In genomic region chr4:83889802-83890201, GRCh38 we compare ENCODE assay signal across 19 cellular contexts.
DNase-seq lines count a peak whose midpoint lies in the region; ATAC-seq and TF ChIP-seq lines count a peak whose summit lies in the region.
"Had no signal": no experiment of that assay in that cellular context is flagged by ENCODE, and none has a peak within 500 bp of the region (broad histone marks: within the 10 kb centered on the region; RNA-seq: fewer than 3 reads in every experiment).

No MANE protein-coding gene starts in this region.

- TF ChIP-seq CTCF in AG09309 (IDR thresholded peaks at IDR 0.05; ENCODE audit: control insufficient read depth, insufficient read depth, low read depth, low read length, missing control alignments) (no peak), foreskin fibroblast (IDR thresholded peaks at IDR 0.05; ENCODE audit: low read depth, low read length) (no peak)

- no peaks in the 10 kb centered on the region for H3K4me1 ChIP-seq in adipocyte (ENCODE audit: control insufficient read depth, insufficient read depth, low read length)

- intact Hi-C loops in left ventricle myocardium superior (cut with micrococcal nuclease), result no loop called here

- peaks cover 9% of the 10 kb centered on the region for H3K27me3 ChIP-seq in adipocyte (replicated peaks; ENCODE audit: control insufficient read depth, insufficient read depth, low read length)
- H3K27me3 ChIP-seq in H7 (ENCODE audit: control insufficient read depth, insufficient read depth, low read length), result no peaks in the 10 kb centered on the region
- H3K27me3 ChIP-seq: neutrophil had no signal

- H3K4me3 ChIP-seq in AG09309 (ENCODE audit: control insufficient read depth, low read depth, low read length) (no peak overlapping the region), adipocyte (ENCODE audit: low read length) (no peak overlapping the region), foreskin fibroblast (ENCODE audit: low read depth in 1 of 2, low read length in 2 of 2) (no peak overlapping the region), H7 (ENCODE audit: insufficient read depth, low read depth, low read length) (no peak overlapping the region)

- no peaks in the 10 kb centered on the region for H3K9me3 ChIP-seq in adipocyte (ENCODE audit: control insufficient read depth, low read length)
- H3K9me3 ChIP-seq: neutrophil had no signal

- ATAC-seq in left ventricle myocardium superior, result no peak
- no peak for ATAC-seq in left lobe of liver
- ATAC-seq: activated CD4-positive, CD25-positive, alpha-beta regulatory T cell treated with anti-CD3 and anti-CD28 coated beads, Interleukin-2, amount 50 U/mL, for 24 hours; effector memory CD8-positive, alpha-beta T cell; stimulated activated naive B cell treated with anti-CD40 and anti-IgM and Interleukin-4, amounts not matched to agents 10 μg/mL and 1 μg/mL and 100 μg/mL, for 72 hours had no signal

- H3K36me3 ChIP-seq in adipocyte (ENCODE audit: control insufficient read depth, insufficient read depth, low read length, severe bottlenecking) (no peaks in the 10 kb centered on the region), H7 (replicated peaks; ENCODE audit: control insufficient read depth, insufficient read depth, low read length) (no peaks in the 10 kb centered on the region)
- H3K36me3 ChIP-seq: neutrophil had no signal

- DNase-seq in AG09309 (ENCODE audit: low read depth), result peak; percentile 27
- DNase-seq in HT-29 (ENCODE audit: low spot score), result peak; percentile 46
- peak; percentile 16 for DNase-seq in adipocyte (ENCODE audit: low read depth)
- peak; percentile 16 to 38 for DNase-seq in foreskin fibroblast
- no peak for DNase-seq in left ventricle myocardium superior
- DNase-seq in H7, result no peak
- DNase-seq in left lobe of liver (ENCODE audit: low spot score), result no peak
- no peak for DNase-seq in NCI-H1436 treated with DMSO at 0.1 percent for 48 hours (lab: John Stamatoyannopoulos, UW)
- DNase-seq: activated naive CD4-positive, alpha-beta T cell treated with anti-CD3 and anti-CD28 coated beads for 36 hours; caudate nucleus; effector memory CD8-positive, alpha-beta T cell; immature natural killer cell; Karpas-422; NCI-H187; NCI-H524 treated with DMSO at 0.1 percent for 48 hours; RPMI8226; stimulated activated naive B cell treated with anti-CD40 and anti-IgM and Interleukin-4, amounts not matched to agents 10 μg/mL and 1 μg/mL and 100 μg/mL, for 72 hours had no signal

- no peak overlapping the region for H3K9ac ChIP-seq in adipocyte (ENCODE audit: low read length)

Comparison
In these comparisons a context has a peak if more than half of its experiments do, and no peak if none do; other contexts are left out.
1. DNase-seq: peak in AG09309 (single experiment), HT-29 (single experiment), adipocyte (single experiment) and foreskin fibroblast (2 of 2); none in left ventricle myocardium superior (single experiment), H7 (single experiment), left lobe of liver (single experiment) and NCI-H1436 treated with DMSO at 0.1 percent for 48 hours (single experiment).